8 cellular contexts compared by ENCODE assay signal in genomic region chr9:122931851-122932199, GRCh38. TPM values are rescaled to one million over a fixed set of nuclear protein-coding genes. Genes with fewer than 3 reads are reported as not detected.
A peak's percentile ranks its signal among the peaks of the same experiment; 100 is the strongest.
DNase-seq lines count a peak whose midpoint lies in the region; ATAC-seq and TF ChIP-seq lines count a peak whose summit lies in the region.

No MANE protein-coding gene starts in this region.

- peaks cover 22% of the 10 kb centered on the region for H3K4me1 Mint-ChIP-seq in activated T-cell treated with anti-CD3 and anti-CD28 coated beads, Interleukin-2, amount 50 U/mL, for 72 hours (ENCODE audit: low read depth)
- peaks cover 11% of the 10 kb centered on the region for H3K4me1 Mint-ChIP-seq in activated T-helper 2 cell treated with anti-CD3 and anti-CD28 coated beads, Interferon-gamma antibody, Interleukin-2, Interleukin-4, amounts not matched to agents 10 μg/mL and 5 μg/mL and 100 μg/mL, durations not matched to agents 14 hours and 24 hours and 36 hours (ENCODE audit: low read depth)

- no peaks in the 10 kb centered on the region for H3K27me3 ChIP-seq in iPS-20b (ENCODE audit: insufficient read depth, low read length)
- H3K27me3 ChIP-seq in thyroid gland = no peaks in the 10 kb centered on the region

- ATAC-seq in activated T-cell treated with anti-CD3 and anti-CD28 coated beads, Interleukin-2, amount 50 U/mL, for 72 hours (replicated peaks in 1 of 2) = no peak
- ATAC-seq in GM21515 (IDR thresholded peaks at IDR 0.05; ENCODE audit: unreplicated experiment) = no peak

- H3K4me3 Mint-ChIP-seq in activated T-cell treated with anti-CD3 and anti-CD28 coated beads, Interleukin-2, amount 50 U/mL, for 72 hours = no peak overlapping the region
- H3K4me3 Mint-ChIP-seq in activated T-helper 2 cell treated with anti-CD3 and anti-CD28 coated beads, Interferon-gamma antibody, Interleukin-2, Interleukin-4, amounts not matched to agents 10 μg/mL and 5 μg/mL and 100 μg/mL, durations not matched to agents 14 hours and 24 hours and 36 hours (ENCODE audit: low read depth) = no peak overlapping the region

- H3K36me3 Mint-ChIP-seq in activated T-cell treated with anti-CD3 and anti-CD28 coated beads, Interleukin-2, amount 50 U/mL, for 72 hours (ENCODE audit: insufficient read depth in 2 of 2) = peaks cover 1 to 9% of the 10 kb centered on the region in 2 donors
- H3K36me3 Mint-ChIP-seq in activated T-helper 2 cell treated with anti-CD3 and anti-CD28 coated beads, Interferon-gamma antibody, Interleukin-2, Interleukin-4, amounts not matched to agents 10 μg/mL and 5 μg/mL and 100 μg/mL, durations not matched to agents 14 hours and 24 hours and 36 hours (ENCODE audit: low read depth) = peaks cover 13% of the 10 kb centered on the region

- peaks cover 11% of the 10 kb centered on the region for H3K4me1 ChIP-seq in iPS-20b (ENCODE audit: insufficient read depth, low read length)
- peaks cover 22 to 24% of the 10 kb centered on the region in 2 donors for H3K4me1 ChIP-seq in thyroid gland

- no peak for TF ChIP-seq POLR2A in thyroid gland (IDR thresholded peaks at IDR 0.05)

- no peak for DNase-seq in activated T-cell treated with anti-CD3 and anti-CD28 coated beads, Interleukin-2, amount 50 U/mL, for 72 hours
- no peak for DNase-seq in activated T-cell treated with anti-CD3 and anti-CD28 coated beads for 4 hours
- no peak for DNase-seq in activated T-helper 2 cell treated with anti-CD3 and anti-CD28 coated beads, Interferon-gamma antibody, Interleukin-2, Interleukin-4, amounts not matched to agents 10 μg/mL and 5 μg/mL and 100 μg/mL, durations not matched to agents 14 hours and 24 hours and 36 hours (ENCODE audit: low spot score)
- no peak for DNase-seq in thyroid gland
- no peak for DNase-seq in nucleus accumbens (lab: John Stamatoyannopoulos, UW)
- no peak for DNase-seq in NCI-H2029 treated with DMSO at 0.1 percent for 48 hours (lab: John Stamatoyannopoulos, UW)

- no peak for TF ChIP-seq CTCF in thyroid gland (IDR thresholded peaks at IDR 0.05)

- 0% methylated on average over 8 of the region's 8 CpGs for WGBS in thyroid gland, 2 donors

- H3K4me3 ChIP-seq in iPS-20b (ENCODE audit: low read length) (peak overlapping the region; percentile 99), thyroid gland (replicated peaks in 1 of 3) (peak overlapping the region; percentile 23 to 73 (median 64))

- H3K27ac ChIP-seq in iPS-20b (ENCODE audit: low read length) (peak overlapping the region; percentile 68), thyroid gland (peak overlapping the region; percentile 49 to 85 (median 85))

- peaks cover 17% of the 10 kb centered on the region for H3K36me3 ChIP-seq in iPS-20b (ENCODE audit: insufficient read depth, low read depth, low read length)
- peaks cover 0 to 9% of the 10 kb centered on the region in 2 donors for H3K36me3 ChIP-seq in thyroid gland

- H3K9me3 ChIP-seq in iPS-20b (ENCODE audit: insufficient read depth, low read depth, low read length) = no peaks in the 10 kb centered on the region
- H3K9me3 ChIP-seq in thyroid gland = no peaks in the 10 kb centered on the region

- H3K27me3 Mint-ChIP-seq in activated T-cell treated with anti-CD3 and anti-CD28 coated beads, Interleukin-2, amount 50 U/mL, for 72 hours (ENCODE audit: low read depth) = no peaks in the 10 kb centered on the region
- H3K27me3 Mint-ChIP-seq in activated T-helper 2 cell treated with anti-CD3 and anti-CD28 coated beads, Interferon-gamma antibody, Interleukin-2, Interleukin-4, amounts not matched to agents 10 μg/mL and 5 μg/mL and 100 μg/mL, durations not matched to agents 14 hours and 24 hours and 36 hours (ENCODE audit: low read depth) = no peaks in the 10 kb centered on the region

- peak overlapping the region; percentile 96 for H3K9ac ChIP-seq in iPS-20b (ENCODE audit: low read depth, low read length)

- H3K27ac Mint-ChIP-seq in activated T-cell treated with anti-CD3 and anti-CD28 coated beads, Interleukin-2, amount 50 U/mL, for 72 hours = peak overlapping the region; percentile 97
- peak overlapping the region; percentile 90 for H3K27ac Mint-ChIP-seq in activated T-helper 2 cell treated with anti-CD3 and anti-CD28 coated beads, Interferon-gamma antibody, Interleukin-2, Interleukin-4, amounts not matched to agents 10 μg/mL and 5 μg/mL and 100 μg/mL, durations not matched to agents 14 hours and 24 hours and 36 hours

- intact Hi-C loops in activated T-helper 2 cell treated with anti-CD3 and anti-CD28 coated beads, Interferon-gamma antibody, Interleukin-2, Interleukin-4, amounts not matched to agents 10 μg/mL and 5 μg/mL and 100 μg/mL, durations not matched to agents 14 hours and 24 hours and 36 hours (cut with micrococcal nuclease) = loop anchor here (1.0 kb wide), 3 partner anchors 8 to 27 kb away; partner anchors contain the start of genes RC3H2 and ZBTB6
- intact Hi-C loops in thyroid gland (cut with DNase I) = loop anchor here (10.0 kb wide), 1 partner anchor 53 kb away; no protein-coding TSS in a partner anchor

- H3K9me3 Mint-ChIP-seq in activated T-cell treated with anti-CD3 and anti-CD28 coated beads, Interleukin-2, amount 50 U/mL, for 72 hours = no peaks in the 10 kb centered on the region
- no peaks in the 10 kb centered on the region for H3K9me3 Mint-ChIP-seq in activated T-helper 2 cell treated with anti-CD3 and anti-CD28 coated beads, Interferon-gamma antibody, Interleukin-2, Interleukin-4, amounts not matched to agents 10 μg/mL and 5 μg/mL and 100 μg/mL, durations not matched to agents 14 hours and 24 hours and 36 hours

RNA-seq across cellular contexts. Expression of gene ZBTB26, which starts 0.5 kb away (rescaled TPM):
- 10 to 100 TPM in 1 of 2 donors, 1 to 10 TPM in 1; 8.1 to 11.0 TPM for total RNA-seq in activated T-cell treated with anti-CD3 and anti-CD28 coated beads, Interleukin-2, amount 50 U/mL, for 72 hours
- total RNA-seq in activated T-helper 2 cell treated with anti-CD3 and anti-CD28 coated beads, Interferon-gamma antibody, Interleukin-2, Interleukin-4, amounts not matched to agents 10 μg/mL and 5 μg/mL and 100 μg/mL, durations not matched to agents 14 hours and 24 hours and 36 hours = 7.4 and 8.2 TPM in 2 replicates
- total RNA-seq in thyroid gland = 10 to 100 TPM; 10.9 to 15.6 (median 12.7) TPM

RNA-seq across cellular contexts. Expression of gene RABGAP1, which starts 9.0 kb away (rescaled TPM):
- total RNA-seq in activated T-cell treated with anti-CD3 and anti-CD28 coated beads, Interleukin-2, amount 50 U/mL, for 72 hours = 10 to 100 TPM; 33.1 TPM
- total RNA-seq in activated T-helper 2 cell treated with anti-CD3 and anti-CD28 coated beads, Interferon-gamma antibody, Interleukin-2, Interleukin-4, amounts not matched to agents 10 μg/mL and 5 μg/mL and 100 μg/mL, durations not matched to agents 14 hours and 24 hours and 36 hours = 26.5 and 29.2 TPM in 2 replicates
- total RNA-seq in thyroid gland = 100 to 1,000 TPM in 3 of 4 donors, 10 to 100 TPM in 1; 90.7 to 144 (median 127) TPM

RNA-seq across cellular contexts. Expression of gene ZBTB6, which starts 18.7 kb away (rescaled TPM):
- 10 to 100 TPM; 10.0 TPM for total RNA-seq in activated T-cell treated with anti-CD3 and anti-CD28 coated beads, Interleukin-2, amount 50 U/mL, for 72 hours
- total RNA-seq in activated T-helper 2 cell treated with anti-CD3 and anti-CD28 coated beads, Interferon-gamma antibody, Interleukin-2, Interleukin-4, amounts not matched to agents 10 μg/mL and 5 μg/mL and 100 μg/mL, durations not matched to agents 14 hours and 24 hours and 36 hours = 10.1 and 10.9 TPM in 2 replicates
- 10 to 100 TPM; 12.3 to 16.4 (median 14.2) TPM for total RNA-seq in thyroid gland

RNA-seq across cellular contexts. Expression of gene RC3H2, which starts 26.7 kb away (rescaled TPM):
- total RNA-seq in activated T-cell treated with anti-CD3 and anti-CD28 coated beads, Interleukin-2, amount 50 U/mL, for 72 hours = 10 to 100 TPM; 33.7 to 35.6 TPM
- 37.0 and 38.3 TPM in 2 replicates for total RNA-seq in activated T-helper 2 cell treated with anti-CD3 and anti-CD28 coated beads, Interferon-gamma antibody, Interleukin-2, Interleukin-4, amounts not matched to agents 10 μg/mL and 5 μg/mL and 100 μg/mL, durations not matched to agents 14 hours and 24 hours and 36 hours
- total RNA-seq in thyroid gland = 10 to 100 TPM; 43.1 to 91.2 (median 52.9) TPM
